ENCODE assay signal across 8 cellular contexts in the genomic region with DNA sequence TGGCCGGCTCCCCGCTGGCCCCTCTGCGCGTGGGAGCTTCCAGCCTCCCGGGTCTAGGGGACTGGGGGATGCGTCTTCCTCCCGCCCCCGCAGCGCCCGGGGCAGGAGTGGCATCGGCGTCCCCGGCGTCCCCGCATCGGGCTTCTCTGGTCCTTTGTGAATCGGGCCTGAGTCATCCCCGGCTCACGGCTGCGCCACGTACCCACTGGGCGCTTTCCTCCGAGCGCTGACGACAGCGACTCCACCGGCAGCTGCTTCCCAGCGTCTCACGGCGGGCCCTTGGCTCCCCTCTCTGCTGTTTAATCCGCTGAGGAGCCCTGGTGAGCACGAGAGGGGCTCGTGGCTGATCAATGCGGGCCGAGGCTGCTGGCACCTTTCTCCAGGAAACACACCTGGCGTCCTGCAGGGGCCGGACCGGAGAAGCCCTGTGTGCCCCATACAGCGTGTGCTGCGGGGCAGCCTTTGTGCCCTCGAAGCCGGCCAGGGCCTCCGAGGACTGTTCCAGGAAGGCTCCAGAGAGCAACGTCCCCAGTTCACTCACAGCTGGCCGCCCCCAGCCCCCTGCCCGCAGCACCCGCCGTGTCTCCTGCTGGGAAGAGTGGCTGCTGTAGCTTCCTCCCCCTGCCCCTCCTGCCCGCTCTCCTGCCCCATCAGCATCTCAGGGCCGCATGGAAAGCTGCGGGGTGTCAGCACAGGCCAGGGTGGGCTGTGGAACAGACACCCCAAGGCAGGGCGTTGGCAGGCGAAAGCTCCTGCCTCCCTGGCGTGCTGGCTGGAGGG.
DNase-seq lines count a peak whose midpoint lies in the region; ATAC-seq, FAIRE-seq and TF ChIP-seq lines count a peak whose summit lies in the region.

No MANE protein-coding gene starts in this region.

- H3K36me3 Mint-ChIP-seq in central memory CD8-positive, alpha-beta T cell (ENCODE audit: insufficient read depth): peaks cover 4% of the 10 kb centered on the region
- H3K36me3 Mint-ChIP-seq in CD4-positive, alpha-beta memory T cell: no peaks in the 10 kb centered on the region

- in situ Hi-C loops in HepG2 (cut with HindIII; ENCODE audit: extremely low pct_ligation_motif_present, low pct_unique_long_range_greater_than_20kb): loop anchor here (5.0 kb wide), 1 partner anchor 273 kb away; no protein-coding TSS in a partner anchor

- DNase-seq in activated T-cell treated with anti-CD3 and anti-CD28 coated beads for 24 hours (ENCODE audit: low read depth) (peak; percentile 59), SW480 (ENCODE audit: low spot score) (peak; percentile 22), HepG2 (ENCODE audit: low spot score) (no peak)
- no peak for DNase-seq in activated T-cell treated with anti-CD3 and anti-CD28 coated beads, Interleukin-2, amount 50 U/mL, for 1 hour
- no peak for DNase-seq in central memory CD8-positive, alpha-beta T cell (ENCODE audit: low spot score in 2 of 2)
- peak; percentile 68 to 82 for DNase-seq in stimulated activated CD4-positive, alpha-beta T cell treated with anti-CD3 and anti-CD28 coated beads, Interleukin-2, amount 100 ng/mL, for 24 hours
- DNase-seq in CD4-positive, alpha-beta memory T cell: no peak

- H3K4me1 ChIP-seq in HepG2 (ENCODE audit: insufficient read depth, low read length): peaks cover 41% of the 10 kb centered on the region
- H3K4me1 ChIP-seq in CD4-positive, alpha-beta memory T cell (ENCODE audit: insufficient read depth, low read length): no peaks in the 10 kb centered on the region

- H3K4me3 ChIP-seq in HepG2 (replicated peaks in 1 of 3; ENCODE audit: insufficient read depth in 1 of 3, low read depth in 2 of 3, low read length in 3 of 3): peak overlapping the region; percentile 47 to 71 (median 54)
- no peak overlapping the region for H3K4me3 ChIP-seq in CD4-positive, alpha-beta memory T cell (ENCODE audit: low read length in 2 of 2)

- BruUV-seq in HepG2 (replicated peaks; lab: Mats Ljungman, UMichigan): no TSS peak

- H3K9ac ChIP-seq in HepG2 (ENCODE audit: insufficient read depth, low read depth, low read length): peak overlapping the region; percentile 47

- no peaks in the 10 kb centered on the region for H3K9me3 ChIP-seq in HepG2 (ENCODE audit: low read length)
- H3K9me3 ChIP-seq in CD4-positive, alpha-beta memory T cell (ENCODE audit: control insufficient read depth in 1 of 2, low read length in 2 of 2): no peaks in the 10 kb centered on the region

- H3K4me1 Mint-ChIP-seq in central memory CD8-positive, alpha-beta T cell: no peaks in the 10 kb centered on the region
- no peaks in the 10 kb centered on the region for H3K4me1 Mint-ChIP-seq in CD4-positive, alpha-beta memory T cell

- ATAC-seq in central memory CD8-positive, alpha-beta T cell (replicated peaks; ENCODE audit: extremely low read depth, poor library complexity, severe bottlenecking): peak; percentile 10
- ATAC-seq in HepG2 (peak; percentile 50), HG03159 (IDR thresholded peaks at IDR 0.05; ENCODE audit: unreplicated experiment) (no peak)

- H2AFZ ChIP-seq in HepG2 (ENCODE audit: low read length): no peak overlapping the region

- peak; percentile 40 for TF ChIP-seq CTCF in HepG2 (CRISPR knock-in tag; IDR thresholded peaks at IDR 0.05)

- no peak for TF ChIP-seq POLR2A in HepG2 (IDR thresholded peaks at IDR 0.05; ENCODE audit: insufficient read depth in 1 of 2, low read depth in 2 of 2, low read length in 2 of 2)

- 38% methylated on average over 7 of the region's 54 CpGs for WGBS in HepG2 (ENCODE audit: low lambda C conversion rate)

- intact Hi-C loops in HepG2 (cut with micrococcal nuclease; ENCODE audit: unreplicated experiment): loop anchor here (5.0 kb wide), 1 partner anchor 98 kb away; a partner anchor contains a TSS
- intact Hi-C loops in CD4-positive, alpha-beta memory T cell (cut with micrococcal nuclease): no loop called here

- H3K9me3 Mint-ChIP-seq in central memory CD8-positive, alpha-beta T cell: no peaks in the 10 kb centered on the region
- peaks cover 0 to under 1% (median 0%) of the 10 kb centered on the region in 8 donors for H3K9me3 Mint-ChIP-seq in CD4-positive, alpha-beta memory T cell

- no peak for TF ChIP-seq EP300 in HepG2 (IDR thresholded peaks at IDR 0.05; ENCODE audit: low read depth in 2 of 2, low read length in 2 of 2)
- TF ChIP-seq EP300 in HepG2 (CRISPR knock-in tag; IDR thresholded peaks at IDR 0.05; ENCODE audit: borderline replicate concordance): no peak

- peaks cover 5 to 16% of the 10 kb centered on the region in 2 experiments; a peak in 3 of 5 replicates for H3K27me3 ChIP-seq in HepG2 (ENCODE audit: control insufficient read depth in 1 of 2, insufficient read depth in 2 of 2, low read length in 2 of 2)
- peaks cover 3% of the 10 kb centered on the region for H3K27me3 ChIP-seq in CD4-positive, alpha-beta memory T cell (ENCODE audit: insufficient read depth, low read length)

- H3K27me3 Mint-ChIP-seq in central memory CD8-positive, alpha-beta T cell: peaks cover 46% of the 10 kb centered on the region
- peaks cover 11 to 20% of the 10 kb centered on the region in 2 donors for H3K27me3 Mint-ChIP-seq in CD4-positive, alpha-beta memory T cell

- FAIRE-seq in HepG2 (lab: Jason Lieb, UNC): no peak

- H4K20me1 ChIP-seq in HepG2 (ENCODE audit: insufficient read depth, low read length): no peaks in the 10 kb centered on the region

- H3K4me2 ChIP-seq in HepG2 (ENCODE audit: low read depth, low read length): peak overlapping the region; percentile 91

- no peak overlapping the region for H3K27ac ChIP-seq in HepG2 (ENCODE audit: extremely low read length, insufficient read depth, low read length)
- H3K27ac ChIP-seq in CD4-positive, alpha-beta memory T cell (ENCODE audit: low read depth, low read length): no peak overlapping the region

- POLR2A ChIA-PET in HepG2 (lab: Yijun Ruan, JAX): no interaction called here
- POLR2A ChIA-PET in CD4-positive, alpha-beta memory T cell (lab: Charles Lee; ENCODE audit: partially characterized antibody): no interaction called here

- no peaks in the 10 kb centered on the region for H3K36me3 ChIP-seq in HepG2 (replicated peaks in 1 of 2; ENCODE audit: control insufficient read depth in 1 of 2, insufficient read depth in 2 of 2, low read length in 2 of 2)
- no peaks in the 10 kb centered on the region for H3K36me3 ChIP-seq in CD4-positive, alpha-beta memory T cell (ENCODE audit: insufficient read depth, low read length)

- TF ChIP-seq RAD21 in HepG2 (CRISPR knock-in tag; IDR thresholded peaks at IDR 0.05): no peak

- no peaks in the 10 kb centered on the region for H3K79me2 ChIP-seq in HepG2 (ENCODE audit: insufficient read depth, low read length)

- CTCF ChIA-PET in HepG2 (lab: Yijun Ruan, JAX; ENCODE audit: low intra/inter-chr PET ratio, low total read pairs): interaction anchor here (1.4 kb wide), 1 partner anchor 274 kb away, joined by 4 read pairs; no protein-coding TSS in a partner anchor
- CTCF ChIA-PET in CD4-positive, alpha-beta memory T cell (lab: Charles Lee; ENCODE audit: partially characterized antibody): no interaction called here

- H3K4me3 Mint-ChIP-seq in central memory CD8-positive, alpha-beta T cell: no peak overlapping the region
- H3K4me3 Mint-ChIP-seq in CD4-positive, alpha-beta memory T cell: peak overlapping the region in 2 of 8 donors; percentile 30 to 34

- H3K27ac Mint-ChIP-seq in central memory CD8-positive, alpha-beta T cell (ENCODE audit: low read depth): no peak overlapping the region
- H3K27ac Mint-ChIP-seq in CD4-positive, alpha-beta memory T cell: no peak overlapping the region

TF ChIP-seq in HepG2, 621 proteins besides CTCF, POLR2A, EP300 and RAD21 (continues in another document):
- TF ChIP-seq ZNF234 (CRISPR knock-in tag; conservative IDR thresholded peaks at IDR 0.05) (no peak), ZNF12 (CRISPR knock-in tag; IDR thresholded peaks at IDR 0.05) (no peak), SALL1 (CRISPR knock-in tag; IDR thresholded peaks at IDR 0.05) (no peak), SP1 (IDR thresholded peaks at IDR 0.05) (no peak), SP1 (CRISPR knock-in tag; IDR thresholded peaks at IDR 0.05) (0 out of 2 replicates have a peak, but pooled peaks have one; percentile 13), STAG1 (CRISPR knock-in tag; IDR thresholded peaks at IDR 0.05) (0 out of 2 replicates have a peak, but pooled peaks have one; percentile 31), ZFAT (CRISPR knock-in tag; conservative IDR thresholded peaks at IDR 0.05) (no peak), KLF12 (CRISPR knock-in tag; IDR thresholded peaks at IDR 0.05; ENCODE audit: borderline replicate concordance) (no peak), ZNF382 (CRISPR knock-in tag; IDR thresholded peaks at IDR 0.05; ENCODE audit: borderline replicate concordance) (no peak), KDM2A (CRISPR knock-in tag; IDR thresholded peaks at IDR 0.05; ENCODE audit: borderline replicate concordance, low read depth) (peak; percentile 48; the same call in 1 of the 2 replicates), ZNF138 (CRISPR knock-in tag; IDR thresholded peaks at IDR 0.05; ENCODE audit: low read depth) (no peak)
- TF ChIP-seq, protein P1, sequence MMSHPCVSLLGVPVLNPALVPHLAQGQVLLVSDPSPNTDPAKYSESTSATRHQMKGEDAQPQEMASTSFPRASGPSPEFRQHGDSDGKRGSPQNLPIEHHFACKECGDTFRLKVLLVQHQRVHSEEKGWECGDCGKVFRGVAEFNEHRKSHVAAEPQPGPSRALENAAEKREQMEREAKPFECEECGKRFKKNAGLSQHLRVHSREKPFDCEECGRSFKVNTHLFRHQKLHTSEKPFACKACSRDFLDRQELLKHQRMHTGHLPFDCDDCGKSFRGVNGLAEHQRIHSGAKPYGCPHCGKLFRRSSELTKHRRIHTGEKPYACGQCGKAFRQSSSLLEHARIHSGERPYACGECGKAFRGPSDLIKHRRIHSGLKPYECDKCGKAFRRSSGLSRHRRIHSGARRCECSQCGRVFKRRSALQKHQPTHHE (CRISPR knock-in tag; IDR thresholded peaks at IDR 0.05; ENCODE audit: borderline replicate concordance): no peak
- TF ChIP-seq, protein P2, sequence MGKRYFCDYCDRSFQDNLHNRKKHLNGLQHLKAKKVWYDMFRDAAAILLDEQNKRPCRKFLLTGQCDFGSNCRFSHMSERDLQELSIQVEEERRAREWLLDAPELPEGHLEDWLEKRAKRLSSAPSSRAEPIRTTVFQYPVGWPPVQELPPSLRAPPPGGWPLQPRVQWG (CRISPR knock-in tag; IDR thresholded peaks at IDR 0.05; ENCODE audit: borderline replicate concordance, low read depth): no peak
- TF ChIP-seq, protein P3, sequence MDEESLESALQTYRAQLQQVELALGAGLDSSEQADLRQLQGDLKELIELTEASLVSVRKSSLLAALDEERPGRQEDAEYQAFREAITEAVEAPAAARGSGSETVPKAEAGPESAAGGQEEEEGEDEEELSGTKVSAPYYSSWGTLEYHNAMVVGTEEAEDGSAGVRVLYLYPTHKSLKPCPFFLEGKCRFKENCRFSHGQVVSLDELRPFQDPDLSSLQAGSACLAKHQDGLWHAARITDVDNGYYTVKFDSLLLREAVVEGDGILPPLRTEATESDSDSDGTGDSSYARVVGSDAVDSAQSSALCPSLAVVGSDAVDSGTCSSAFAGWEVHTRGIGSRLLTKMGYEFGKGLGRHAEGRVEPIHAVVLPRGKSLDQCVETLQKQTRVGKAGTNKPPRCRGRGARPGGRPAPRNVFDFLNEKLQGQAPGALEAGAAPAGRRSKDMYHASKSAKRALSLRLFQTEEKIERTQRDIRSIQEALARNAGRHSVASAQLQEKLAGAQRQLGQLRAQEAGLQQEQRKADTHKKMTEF (CRISPR knock-in tag; IDR thresholded peaks at IDR 0.05): no peak

Comparison
In these comparisons a context has a peak if more than half of its experiments do, and no peak if none do; other contexts are left out.
1. DNase-seq: peak in activated T-cell treated with anti-CD3 and anti-CD28 coated beads for 24 hours (single experiment), SW480 (single experiment) and stimulated activated CD4-positive, alpha-beta T cell treated with anti-CD3 and anti-CD28 coated beads, Interleukin-2, amount 100 ng/mL, for 24 hours (2 of 2); none in activated T-cell treated with anti-CD3 and anti-CD28 coated beads, Interleukin-2, amount 50 U/mL, for 1 hour (single experiment), central memory CD8-positive, alpha-beta T cell (0 of 2), HepG2 (single experiment) and CD4-positive, alpha-beta memory T cell (0 of 5).
2. H3K4me3 ChIP-seq: peak in HepG2 (3 of 3); none in CD4-positive, alpha-beta memory T cell (0 of 2).